27 cellular contexts compared by ENCODE assay signal in the genomic region with DNA sequence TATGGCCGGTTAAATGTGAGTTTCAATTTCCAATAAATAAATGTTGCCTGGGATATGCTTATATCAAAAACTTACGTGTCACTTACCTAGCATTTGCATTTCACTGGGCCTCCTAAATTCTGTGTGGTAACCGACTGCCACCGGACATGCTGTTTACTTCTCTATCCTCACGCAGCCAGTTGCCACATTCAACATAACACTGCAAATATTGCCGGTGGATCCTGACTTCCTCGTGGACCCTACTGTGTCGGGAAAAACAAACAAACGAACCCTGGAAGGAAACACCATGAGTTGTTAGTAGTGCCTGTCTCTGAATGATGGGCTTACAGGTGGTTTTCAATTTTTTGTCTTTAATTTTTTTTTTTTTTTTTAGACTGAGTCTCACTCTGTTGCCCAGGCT. TPM values are rescaled to one million over a fixed set of nuclear protein-coding genes. Genes with fewer than 3 reads are reported as not detected.
DNase-seq lines count a peak whose midpoint lies in the region; ATAC-seq and TF ChIP-seq lines count a peak whose summit lies in the region.
"Had no signal": no experiment of that assay in that cellular context is flagged by ENCODE, and none has a peak within 500 bp of the region (broad histone marks: within the 10 kb centered on the region; RNA-seq: fewer than 3 reads in every experiment).

No MANE protein-coding gene starts in this region.

- H3K27me3 Mint-ChIP-seq in H9 (ENCODE audit: low read depth) (peaks cover 5% of the 10 kb centered on the region), mesothelial cell of epicardium (ENCODE audit: low read depth) (peaks cover 2% of the 10 kb centered on the region)
- H3K27me3 Mint-ChIP-seq in effector memory CD8-positive, alpha-beta T cell, result peaks cover 54 to 92% of the 10 kb centered on the region in 2 donors

- no peak overlapping the region for H3K27ac Mint-ChIP-seq in H9
- peak overlapping the region; percentile 66 for H3K27ac Mint-ChIP-seq in mesothelial cell of epicardium
- no peak overlapping the region for H3K27ac Mint-ChIP-seq in effector memory CD8-positive, alpha-beta T cell
- H3K27ac Mint-ChIP-seq: activated CD4-positive, alpha-beta T cell treated with anti-CD3 and anti-CD28 coated beads, Interleukin-2, amount 10 ng/mL, durations not matched to agents 24 days and 14 days; CD14-positive monocyte; T-helper 1 cell treated with Interleukin-12 subunit alpha and Interleukin-12 subunit beta and Interleukin-4 antibody, amounts not matched to agents 30 μg/mL and 1 μg/mL, for 36 hours had no signal

- no peak overlapping the region for H3K9ac ChIP-seq in H9 (ENCODE audit: extremely low read depth, insufficient read length, low read length)
- H3K9ac ChIP-seq: KMS-11, SK-N-SH had no signal

- H2AK5ac ChIP-seq in H9 (ENCODE audit: insufficient read length, low read length), result no peak overlapping the region

- no peaks in the 10 kb centered on the region; the same call in 1 of the 2 replicates for H3K27me3 ChIP-seq in H9 (ENCODE audit: insufficient read depth, low read length)
- H3K27me3 ChIP-seq: foreskin keratinocyte had no signal

- TF ChIP-seq CTCF in H9 (conservative IDR thresholded peaks at IDR 0.05) (no peak), VCaP (conservative IDR thresholded peaks at IDR 0.05) (no peak), mesothelial cell of epicardium (IDR thresholded peaks at IDR 0.05; ENCODE audit: unreplicated experiment) (no peak)

- no peaks in the 10 kb centered on the region for H3K79me1 ChIP-seq in H9 (ENCODE audit: insufficient read depth, low read depth, low read length, poor library complexity, severe bottlenecking)

- peak overlapping the region; percentile 60 for H3K4me2 ChIP-seq in H9 (ENCODE audit: insufficient read depth, insufficient read length, low read length)
- H3K4me2 ChIP-seq: KMS-11, SK-N-SH had no signal

- no peak overlapping the region for H3K23ac ChIP-seq in H9 (ENCODE audit: insufficient read length, low read depth, low read length)

- H4K8ac ChIP-seq in H9 (replicated peaks; ENCODE audit: insufficient read length, low read depth, low read length), result no peak overlapping the region

- H3K36me3 Mint-ChIP-seq in H9 (ENCODE audit: insufficient read depth in 1 of 3, low read depth in 3 of 3), result no peaks in the 10 kb centered on the region; a peak in 1 of 7 replicates
- H3K36me3 Mint-ChIP-seq in mesothelial cell of epicardium, result no peaks in the 10 kb centered on the region
- H3K36me3 Mint-ChIP-seq in effector memory CD8-positive, alpha-beta T cell (ENCODE audit: insufficient read depth), result no peaks in the 10 kb centered on the region

- H3K14ac ChIP-seq in H9 (ENCODE audit: insufficient read depth, low read length), result no peak overlapping the region

- H3K27ac ChIP-seq in H9 (ENCODE audit: insufficient read length, low read depth, low read length), result no peak overlapping the region
- peak overlapping the region; percentile 56 for H3K27ac ChIP-seq in VCaP
- H3K27ac ChIP-seq: coronary artery, esophagus muscularis mucosa, foreskin keratinocyte, heart right ventricle, KMS-11, left lung, WERI-Rb-1 had no signal

- no peak overlapping the region for H3K18ac ChIP-seq in H9 (ENCODE audit: insufficient read length, low read depth, low read length)

- peaks cover 3% of the 10 kb centered on the region for H3K23me2 ChIP-seq in H9 (ENCODE audit: insufficient read length, low read depth, low read length, poor library complexity, severe bottlenecking)

- H4K5ac ChIP-seq in H9 (ENCODE audit: insufficient read length, low read depth, low read length), result no peak overlapping the region

- no peak overlapping the region for H2BK15ac ChIP-seq in H9 (ENCODE audit: low read depth, low read length)

- no peaks in the 10 kb centered on the region for H4K20me1 ChIP-seq in H9 (ENCODE audit: control insufficient read depth, insufficient read depth, insufficient read length)

- DNase-seq in H9 (no peak), mesothelial cell of epicardium (ENCODE audit: low spot score in 2 of 2, unreplicated experiment in 2 of 2) (no peak), DMS79 treated with DMSO at 0.1 percent for 48 hours (lab: John Stamatoyannopoulos, UW) (no peak)
- no peak for DNase-seq in effector memory CD8-positive, alpha-beta T cell
- DNase-seq: activated CD4-positive, alpha-beta T cell treated with anti-CD3 and anti-CD28 coated beads, Interleukin-2, amount 10 ng/mL, durations not matched to agents 24 days and 14 days; activated gamma-delta T cell treated with Interleukin-2 at 50 U/mL for 16 hours; activated T-cell treated with anti-CD3 and anti-CD28 coated beads, Interleukin-2, amount 50 U/mL, for 1 hour; effector memory CD4-positive, alpha-beta T cell; foreskin keratinocyte; heart right ventricle; left lung; mesenchymal stem cell; NCI-H1436; NCI-H446 treated with DMSO at 0.1 percent for 48 hours; occipital lobe; SK-N-SH; trophoblast cell; WERI-Rb-1 had no signal

- no peak overlapping the region for H3K56ac ChIP-seq in H9 (ENCODE audit: insufficient read length, low read depth, low read length)

- no peak overlapping the region for H4K91ac ChIP-seq in H9 (ENCODE audit: insufficient read length, low read depth, low read length)

- no peak overlapping the region for H2BK5ac ChIP-seq in H9 (ENCODE audit: insufficient read length, low read length)

- H3K4me1 ChIP-seq in H9 (ENCODE audit: insufficient read depth, low read length), result peaks cover 8% of the 10 kb centered on the region; the same call in 1 of the 2 replicates
- H3K4me1 ChIP-seq: esophagus muscularis mucosa, HAP-1, heart right ventricle, left lung had no signal

- H2BK12ac ChIP-seq in H9 (ENCODE audit: insufficient read length, low read depth, low read length), result no peak overlapping the region

- H3K4me3 Mint-ChIP-seq in H9, result peak overlapping the region; percentile 44 to 78
- H3K4me3 Mint-ChIP-seq in mesothelial cell of epicardium, result peak overlapping the region; percentile 49
- H3K4me3 Mint-ChIP-seq in effector memory CD8-positive, alpha-beta T cell, result no peak overlapping the region
- H3K4me3 Mint-ChIP-seq: activated CD4-positive, alpha-beta T cell treated with anti-CD3 and anti-CD28 coated beads, Interleukin-2, amount 10 ng/mL, durations not matched to agents 24 days and 14 days; T-helper 1 cell treated with Interleukin-12 subunit alpha and Interleukin-12 subunit beta and Interleukin-4 antibody, amounts not matched to agents 30 μg/mL and 1 μg/mL, for 36 hours had no signal

- no peak overlapping the region for H2BK20ac ChIP-seq in H9 (ENCODE audit: low read depth, low read length, poor library complexity, severe bottlenecking)

- no peak overlapping the region for H2BK120ac ChIP-seq in H9 (ENCODE audit: low read depth, low read length, poor library complexity, severe bottlenecking)

- no peaks in the 10 kb centered on the region for H3K9me3 ChIP-seq in H9 (ENCODE audit: control insufficient read depth, low read depth, low read length)
- H3K9me3 ChIP-seq: esophagus muscularis mucosa, HAP-1, heart right ventricle, left lung, SK-N-SH had no signal

- no peaks in the 10 kb centered on the region for H3K79me2 ChIP-seq in H9 (ENCODE audit: insufficient read depth, low read length)

- no peak overlapping the region for H2AFZ ChIP-seq in H9 (ENCODE audit: low read length)

- ATAC-seq in GM21723 (IDR thresholded peaks at IDR 0.05; ENCODE audit: unreplicated experiment) (no peak), HG03159 (IDR thresholded peaks at IDR 0.05; ENCODE audit: unreplicated experiment) (no peak)
- no peak for ATAC-seq in effector memory CD8-positive, alpha-beta T cell (replicated peaks)
- ATAC-seq: foreskin keratinocyte, heart right ventricle, left lung had no signal

- no peak overlapping the region for H3K4ac ChIP-seq in H9 (ENCODE audit: low read depth, low read length)

- no CpG with 5 or more reads among the region's 9 CpGs for WGBS in H9 (ENCODE audit: extremely low coverage, insufficient read length, low lambda C conversion rate)

- H3K4me1 Mint-ChIP-seq in H9 (peaks cover 37 to 56% of the 10 kb centered on the region in 2 experiments), mesothelial cell of epicardium (peaks cover 43% of the 10 kb centered on the region)
- no peaks in the 10 kb centered on the region for H3K4me1 Mint-ChIP-seq in effector memory CD8-positive, alpha-beta T cell (ENCODE audit: low read depth in 2 of 2)

- H3T11ph ChIP-seq in H9 (ENCODE audit: low read length), result no peak overlapping the region

- H3K9me3 Mint-ChIP-seq in H9 (no peaks in the 10 kb centered on the region), mesothelial cell of epicardium (no peaks in the 10 kb centered on the region)
- H3K9me3 Mint-ChIP-seq in effector memory CD8-positive, alpha-beta T cell, result no peaks in the 10 kb centered on the region
- H3K9me3 Mint-ChIP-seq: activated CD4-positive, alpha-beta T cell treated with anti-CD3 and anti-CD28 coated beads, Interleukin-2, amount 10 ng/mL, durations not matched to agents 24 days and 14 days; T-helper 1 cell treated with Interleukin-12 subunit alpha and Interleukin-12 subunit beta and Interleukin-4 antibody, amounts not matched to agents 30 μg/mL and 1 μg/mL, for 36 hours had no signal

RNA-seq across cellular contexts. Expression of gene RIPK4, which starts 54.1 kb away (rescaled TPM):
- total RNA-seq in H9 (2021) (2.9 and 3.6 TPM in 2 replicates), mesothelial cell of epicardium (14.7 to 16.0 TPM (median 15.7 TPM) in 3 replicates)
- total RNA-seq: activated CD4-positive, alpha-beta T cell treated with anti-CD3 and anti-CD28 coated beads, Interleukin-2, amount 10 ng/mL, durations not matched to agents 24 days and 14 days had no signal

Comparison
In these comparisons a context has a peak if more than half of its experiments do, and no peak if none do; other contexts are left out.
1. H3K4me3 Mint-ChIP-seq: peak in H9 (2 of 2) and mesothelial cell of epicardium (single experiment); none in effector memory CD8-positive, alpha-beta T cell (0 of 2).